In genomic region chr3:167874667-167875372, GRCh38 we compare ENCODE assay signal across 17 cellular contexts.
A peak's percentile ranks its signal among the peaks of the same experiment; 100 is the strongest.
DNase-seq lines count a peak whose midpoint lies in the region; ATAC-seq and TF ChIP-seq lines count a peak whose summit lies in the region.
"Had no signal": no experiment of that assay in that cellular context is flagged by ENCODE, and none has a peak within 500 bp of the region (broad histone marks: within the 10 kb centered on the region; RNA-seq: fewer than 3 reads in every experiment).

No MANE protein-coding gene starts in this region.

- H3K36me3 ChIP-seq in breast epithelium: no peaks in the 10 kb centered on the region
- H3K36me3 ChIP-seq in mammary epithelial cell (ENCODE audit: insufficient read depth, low read length): no peaks in the 10 kb centered on the region
- no peaks in the 10 kb centered on the region for H3K36me3 ChIP-seq in heart right ventricle
- H3K36me3 ChIP-seq in psoas muscle (ENCODE audit: insufficient read depth in 1 of 2, low read depth in 1 of 2): no peaks in the 10 kb centered on the region
- H3K36me3 ChIP-seq in vagina: no peaks in the 10 kb centered on the region
- no peaks in the 10 kb centered on the region for H3K36me3 ChIP-seq in lower lobe of right lung
- H3K36me3 ChIP-seq: Peyer's patch had no signal

- H3K27me3 ChIP-seq in breast epithelium (no peaks in the 10 kb centered on the region), mammary epithelial cell (ENCODE audit: insufficient read depth, low read length) (no peaks in the 10 kb centered on the region), heart right ventricle (no peaks in the 10 kb centered on the region), psoas muscle (ENCODE audit: insufficient read depth in 3 of 3, low read length in 2 of 3) (no peaks in the 10 kb centered on the region), vagina (no peaks in the 10 kb centered on the region), lower lobe of right lung (ENCODE audit: low read depth) (no peaks in the 10 kb centered on the region)
- H3K27me3 ChIP-seq: Peyer's patch had no signal

- H3K4me3 ChIP-seq in breast epithelium (no peak overlapping the region), mammary epithelial cell (replicated peaks in 1 of 3; ENCODE audit: insufficient read depth in 1 of 3, low read depth in 2 of 3, low read length in 3 of 3) (no peak overlapping the region), heart right ventricle (no peak overlapping the region), psoas muscle (no peak overlapping the region), vagina (no peak overlapping the region), lower lobe of right lung (no peak overlapping the region)
- H3K4me3 ChIP-seq: Peyer's patch had no signal

- H3K9me3 ChIP-seq in breast epithelium (no peaks in the 10 kb centered on the region), mammary epithelial cell (replicated peaks; ENCODE audit: insufficient read depth, low read length) (no peaks in the 10 kb centered on the region), heart right ventricle (no peaks in the 10 kb centered on the region), psoas muscle (no peaks in the 10 kb centered on the region), vagina (no peaks in the 10 kb centered on the region), lower lobe of right lung (no peaks in the 10 kb centered on the region)
- H3K9me3 ChIP-seq: Peyer's patch had no signal

- no peak overlapping the region for H3K4me2 ChIP-seq in mammary epithelial cell (ENCODE audit: insufficient read depth, low read depth, low read length)

- no peak overlapping the region for H3K9ac ChIP-seq in mammary epithelial cell (ENCODE audit: insufficient read depth, low read length)

- no peak for DNase-seq in breast epithelium (ENCODE audit: low spot score in 2 of 2)
- DNase-seq in mammary epithelial cell: no peak
- peak in 1 of 2 donors; percentile 47 for DNase-seq in heart right ventricle
- DNase-seq in psoas muscle: no peak
- no peak for DNase-seq in vagina (ENCODE audit: extremely low spot score in 2 of 2)
- DNase-seq in lower lobe of right lung: no peak
- DNase-seq in NCI-H1417 treated with DMSO at 0.1 percent for 48 hours (lab: John Stamatoyannopoulos, UW): no peak
- DNase-seq in GF-D8 (lab: John Stamatoyannopoulos, UW): no peak
- DNase-seq: COR-L47, DMS153, EL, HCEC 1CT, Karpas-422, MM.1S, NCI-H2029 treated with DMSO at 0.1 percent for 48 hours, NCI-H510A treated with DMSO at 0.1 percent for 48 hours, Peyer's patch had no signal

- H2AFZ ChIP-seq in mammary epithelial cell (ENCODE audit: low read depth, low read length): no peak overlapping the region

- TF ChIP-seq POLR2A in breast epithelium (IDR thresholded peaks at IDR 0.05) (no peak), vagina (IDR thresholded peaks at IDR 0.05) (no peak)

- dilution Hi-C loops in mammary epithelial cell (cut with HindIII; ENCODE audit: low sequenced_read_pairs): no loop called here

- intact Hi-C loops in breast epithelium (cut with DNase I; ENCODE audit: low total_unique reads) (no loop called here), mammary epithelial cell (cut with micrococcal nuclease) (no loop called here), heart right ventricle (cut with DNase I) (loop anchor here in 5 of 10 donors (5.0 to 10.0 kb wide), 4 partner anchors 38 to 143 kb away; partner anchors contain the start of genes PDCD10 (in 3 of the 5) and SERPINI1 (in 3 of the 5)), psoas muscle (cut with DNase I) (no loop called here), vagina (cut with DNase I) (no loop called here), lower lobe of right lung (cut with DNase I) (no loop called here)

- ATAC-seq in heart right ventricle: peak; percentile 40 to 80 (median 68)
- ATAC-seq in psoas muscle: no peak
- ATAC-seq in lower lobe of right lung: no peak

- no peaks in the 10 kb centered on the region for H4K20me1 ChIP-seq in mammary epithelial cell (ENCODE audit: insufficient read depth, low read length)

- H3K27ac ChIP-seq in breast epithelium: peak overlapping the region; percentile 46 to 58
- no peak overlapping the region for H3K27ac ChIP-seq in mammary epithelial cell (ENCODE audit: insufficient read depth, low read depth, low read length)
- peak overlapping the region; percentile 24 to 94 (median 70) for H3K27ac ChIP-seq in heart right ventricle
- peak overlapping the region; percentile 13 for H3K27ac ChIP-seq in psoas muscle
- H3K27ac ChIP-seq in vagina: peak overlapping the region; percentile 7
- no peak overlapping the region for H3K27ac ChIP-seq in lower lobe of right lung
- H3K27ac ChIP-seq: Peyer's patch had no signal

- TF ChIP-seq CTCF in breast epithelium (IDR thresholded peaks at IDR 0.05) (no peak), mammary epithelial cell (conservative IDR thresholded peaks at IDR 0.05 in 1 of 2, IDR thresholded peaks at IDR 0.05 in 1 of 2; ENCODE audit: extremely low read depth in 1 of 2, insufficient read depth in 1 of 2, low read depth in 1 of 2, low read length in 2 of 2) (no peak), heart right ventricle (IDR thresholded peaks at IDR 0.05) (no peak), psoas muscle (IDR thresholded peaks at IDR 0.05) (no peak), vagina (IDR thresholded peaks at IDR 0.05) (no peak), lower lobe of right lung (IDR thresholded peaks at IDR 0.05) (no peak)

- H3K4me1 ChIP-seq in breast epithelium: no peaks in the 10 kb centered on the region
- peaks cover 2% of the 10 kb centered on the region for H3K4me1 ChIP-seq in mammary epithelial cell (ENCODE audit: insufficient read depth, low read length)
- H3K4me1 ChIP-seq in heart right ventricle: peaks cover 0 to 79% (median 44%) of the 10 kb centered on the region in 9 donors
- H3K4me1 ChIP-seq in psoas muscle: peaks cover 11% of the 10 kb centered on the region
- H3K4me1 ChIP-seq in vagina: peaks cover 9% of the 10 kb centered on the region
- peaks cover 5% of the 10 kb centered on the region for H3K4me1 ChIP-seq in lower lobe of right lung
- H3K4me1 ChIP-seq: Peyer's patch had no signal

- in situ Hi-C loops in mammary epithelial cell (cut with MboI; ENCODE audit: low sequenced_read_pairs in 2 of 2): loop anchor here (25.0 kb wide), 1 partner anchor 463 kb away; no protein-coding TSS in a partner anchor

- CTCF ChIA-PET in mammary epithelial cell (lab: Charles Lee; ENCODE audit: low non-redundant PET): no interaction called here

- no TSS peak for BruUV-seq in mammary epithelial cell (replicated peaks; lab: Mats Ljungman, UMichigan)

- no peaks in the 10 kb centered on the region for H3K79me2 ChIP-seq in mammary epithelial cell (ENCODE audit: insufficient read depth, low read length)

Comparison
In these comparisons a context has a peak if more than half of its experiments do, and no peak if none do; other contexts are left out.
1. H3K27ac ChIP-seq: peak in breast epithelium (2 of 2), heart right ventricle (10 of 10), psoas muscle (single experiment) and vagina (single experiment); none in mammary epithelial cell (single experiment) and lower lobe of right lung (single experiment).
2. ATAC-seq: peak in heart right ventricle (8 of 8); none in psoas muscle (0 of 4) and lower lobe of right lung (0 of 2).